In genomic region chr1:206490643-206491421, GRCh38 we compare ENCODE assay signal across 11 cellular contexts. TPM values are rescaled to one million over a fixed set of nuclear protein-coding genes. Genes with fewer than 3 reads are reported as not detected.
DNase-seq lines count a peak whose midpoint lies in the region; ATAC-seq and TF ChIP-seq lines count a peak whose summit lies in the region.
"Had no signal": no experiment of that assay in that cellular context is flagged by ENCODE, and none has a peak within 500 bp of the region (broad histone marks: within the 10 kb centered on the region; RNA-seq: fewer than 3 reads in every experiment).

No MANE protein-coding gene starts in this region.

- H3K4me3 Mint-ChIP-seq in activated T-helper 17 cell treated with anti-CD3 and anti-CD28 coated beads, Interleukin-2, amount 50 U/mL, for 72 hours: no peak overlapping the region
- no peak overlapping the region for H3K4me3 Mint-ChIP-seq in naive thymus-derived CD4-positive, alpha-beta T cell

- no peaks in the 10 kb centered on the region for H3K4me1 ChIP-seq in naive thymus-derived CD4-positive, alpha-beta T cell (ENCODE audit: control insufficient read depth in 2 of 2, insufficient read depth in 2 of 2, low read length in 2 of 2)
- no peaks in the 10 kb centered on the region for H3K4me1 ChIP-seq in ovary (ENCODE audit: insufficient read depth)
- H3K4me1 ChIP-seq: foreskin keratinocyte had no signal

- intact Hi-C loops in naive thymus-derived CD4-positive, alpha-beta T cell (cut with micrococcal nuclease): loop anchor here (1.0 kb wide), 2 partner anchors 92 to 173 kb away; no protein-coding TSS in a partner anchor
- intact Hi-C loops in ovary (cut with DNase I): loop anchor here (5.0 to 10.0 kb wide), 5 partner anchors 91 to 424 kb away; no protein-coding TSS in a partner anchor

- H3K27me3 ChIP-seq in naive thymus-derived CD4-positive, alpha-beta T cell (ENCODE audit: control insufficient read depth in 2 of 2, insufficient read depth in 2 of 2, low read length in 2 of 2): no peaks in the 10 kb centered on the region
- no peaks in the 10 kb centered on the region for H3K27me3 ChIP-seq in ovary
- H3K27me3 ChIP-seq: foreskin keratinocyte had no signal

- no peak for TF ChIP-seq POLR2A in ovary (IDR thresholded peaks at IDR 0.05)

- DNase-seq in DMS 273 (lab: John Stamatoyannopoulos, UW; ENCODE audit: unreplicated experiment): peak; percentile 25
- no peak for DNase-seq in DMS 273 treated with DMSO at 0.1 percent for 48 hours (lab: John Stamatoyannopoulos, UW)
- DNase-seq in NCI-H226: peak; percentile 57
- no peak for DNase-seq in naive thymus-derived CD4-positive, alpha-beta T cell
- no peak for DNase-seq in NCI-H146 treated with DMSO at 0.1 percent for 48 hours (lab: John Stamatoyannopoulos, UW; ENCODE audit: unreplicated experiment)
- DNase-seq in ovary: no peak
- DNase-seq: foreskin keratinocyte, NCI-H526 treated with DMSO at 0.1 percent for 48 hours had no signal

- H3K27ac ChIP-seq in naive thymus-derived CD4-positive, alpha-beta T cell (ENCODE audit: low read depth, low read length): no peak overlapping the region
- no peak overlapping the region for H3K27ac ChIP-seq in ovary
- H3K27ac ChIP-seq: 22Rv1, foreskin keratinocyte had no signal

- 67 to 75% (median 69%) methylated on average over 18 of the region's 18 CpGs for WGBS in ovary, 3 donors

- ATAC-seq in activated T-helper 17 cell treated with anti-CD3 and anti-CD28 coated beads, Interleukin-2, amount 50 U/mL, for 72 hours (replicated peaks): no peak
- ATAC-seq in naive thymus-derived CD4-positive, alpha-beta T cell: no peak
- no peak for ATAC-seq in HG02623 (IDR thresholded peaks at IDR 0.05; ENCODE audit: unreplicated experiment)

- no peaks in the 10 kb centered on the region for H3K4me1 Mint-ChIP-seq in activated T-helper 17 cell treated with anti-CD3 and anti-CD28 coated beads, Interleukin-2, amount 50 U/mL, for 72 hours
- peaks cover 0 to 22% (median 0%) of the 10 kb centered on the region in 7 donors for H3K4me1 Mint-ChIP-seq in naive thymus-derived CD4-positive, alpha-beta T cell

- H3K27ac Mint-ChIP-seq in activated T-helper 17 cell treated with anti-CD3 and anti-CD28 coated beads, Interleukin-2, amount 50 U/mL, for 72 hours: peak overlapping the region; percentile 67
- H3K27ac Mint-ChIP-seq in naive thymus-derived CD4-positive, alpha-beta T cell: peak overlapping the region in 6 of 9 donors; percentile 8 to 67 (median 48)

- POLR2A ChIA-PET in naive thymus-derived CD4-positive, alpha-beta T cell (lab: Charles Lee): interaction anchor here (0.6 to 1.8 kb wide), 5 partner anchors 11 to 1152 kb away, joined by 3 to 9 read pairs (median 4); no protein-coding TSS in a partner anchor

- H3K4me3 ChIP-seq in naive thymus-derived CD4-positive, alpha-beta T cell (ENCODE audit: low read length): no peak overlapping the region
- H3K4me3 ChIP-seq in ovary: no peak overlapping the region

- TF ChIP-seq CTCF in ovary (IDR thresholded peaks at IDR 0.05): no peak

- peaks cover 28 to 87% (median 51%) of the 10 kb centered on the region in 3 experiments for H3K36me3 ChIP-seq in naive thymus-derived CD4-positive, alpha-beta T cell (ENCODE audit: control insufficient read depth in 2 of 3, insufficient read depth in 3 of 3, low read length in 3 of 3)
- H3K36me3 ChIP-seq in ovary: no peaks in the 10 kb centered on the region

- no peaks in the 10 kb centered on the region for H3K9me3 Mint-ChIP-seq in activated T-helper 17 cell treated with anti-CD3 and anti-CD28 coated beads, Interleukin-2, amount 50 U/mL, for 72 hours
- H3K9me3 Mint-ChIP-seq in naive thymus-derived CD4-positive, alpha-beta T cell: peaks cover 0 to 2% (median 0%) of the 10 kb centered on the region in 11 donors

- TF ChIP-seq EP300 in ovary (IDR thresholded peaks at IDR 0.05): no peak

- H3K9me3 ChIP-seq in naive thymus-derived CD4-positive, alpha-beta T cell (ENCODE audit: control insufficient read depth in 2 of 3, low read length in 3 of 3): no peaks in the 10 kb centered on the region
- no peaks in the 10 kb centered on the region for H3K9me3 ChIP-seq in ovary

- no peaks in the 10 kb centered on the region for H3K27me3 Mint-ChIP-seq in activated T-helper 17 cell treated with anti-CD3 and anti-CD28 coated beads, Interleukin-2, amount 50 U/mL, for 72 hours
- H3K27me3 Mint-ChIP-seq in naive thymus-derived CD4-positive, alpha-beta T cell: no peaks in the 10 kb centered on the region

- CTCF ChIA-PET in naive thymus-derived CD4-positive, alpha-beta T cell (lab: Charles Lee): interaction anchor here (0.7 to 2.5 kb wide), 7 partner anchors 21 to 175 kb away, joined by 3 to 12 read pairs (median 6); partner anchors contain the start of gene IKBKE

- peaks cover 66% of the 10 kb centered on the region for H3K36me3 Mint-ChIP-seq in activated T-helper 17 cell treated with anti-CD3 and anti-CD28 coated beads, Interleukin-2, amount 50 U/mL, for 72 hours (ENCODE audit: low read depth)
- H3K36me3 Mint-ChIP-seq in naive thymus-derived CD4-positive, alpha-beta T cell: peaks cover 8 to 41% (median 18%) of the 10 kb centered on the region in 5 donors

RNA-seq across cellular contexts. Expression of gene RASSF5, which starts 16.5 kb away (rescaled TPM):
- total RNA-seq in activated T-helper 17 cell treated with anti-CD3 and anti-CD28 coated beads, Interleukin-2, amount 50 U/mL, for 72 hours: 100 to 1,000 TPM; 162 to 227 TPM
- total RNA-seq in naive thymus-derived CD4-positive, alpha-beta T cell: 100 to 1,000 TPM; 155 to 240 (median 218) TPM
- 100 to 1,000 TPM; 299 to 416 TPM for polyA plus RNA-seq in naive thymus-derived CD4-positive, alpha-beta T cell
- 10 to 100 TPM in 1 of 7 donors, 1 to 10 TPM in 6; 1.9 to 11.8 (median 5.3) TPM for total RNA-seq in ovary
- 1 to 10 TPM; 1.8 to 9.0 TPM for polyA plus RNA-seq in ovary

RNA-seq across cellular contexts. Expression of gene IKBKE, which starts 20.6 kb away (rescaled TPM):
- 10 to 100 TPM; 21.7 to 26.6 TPM for total RNA-seq in activated T-helper 17 cell treated with anti-CD3 and anti-CD28 coated beads, Interleukin-2, amount 50 U/mL, for 72 hours
- 100 to 1,000 TPM in 1 of 5 experiments, 10 to 100 TPM in 4; 50.1 to 177 (median 79.1) TPM for total RNA-seq in naive thymus-derived CD4-positive, alpha-beta T cell
- 10 to 100 TPM; 32.5 to 48.3 TPM for polyA plus RNA-seq in naive thymus-derived CD4-positive, alpha-beta T cell
- total RNA-seq in ovary: 1 to 10 TPM in 6 of 7 donors, under 1 TPM in 1; 0.86 to 3.9 (median 2.6) TPM
- polyA plus RNA-seq in ovary: 1 to 10 TPM; 1.2 to 1.3 TPM

Comparison
In these comparisons a context has a peak if more than half of its experiments do, and no peak if none do; other contexts are left out.
1. DNase-seq: peak in DMS 273 (single experiment) and NCI-H226 (single experiment); none in DMS 273 treated with DMSO at 0.1 percent for 48 hours (single experiment), naive thymus-derived CD4-positive, alpha-beta T cell (0 of 9), NCI-H146 treated with DMSO at 0.1 percent for 48 hours (single experiment) and ovary (0 of 5).
2. RNA of gene RASSF5, which starts 16.5 kb away (total RNA-seq): 162 to 227 TPM in activated T-helper 17 cell treated with anti-CD3 and anti-CD28 coated beads, Interleukin-2, amount 50 U/mL, for 72 hours and 155 to 240 TPM in naive thymus-derived CD4-positive, alpha-beta T cell; 1.9 to 11.8 TPM in ovary; every median in the first group is over 10 times any median in the second.
3. RNA of gene IKBKE, which starts 20.6 kb away (total RNA-seq): 50.1 to 177 TPM in naive thymus-derived CD4-positive, alpha-beta T cell and 21.7 to 26.6 TPM in activated T-helper 17 cell treated with anti-CD3 and anti-CD28 coated beads, Interleukin-2, amount 50 U/mL, for 72 hours; 0.86 to 3.9 TPM in ovary; every median in the first group is over 4 times any median in the second.